14 cellular contexts compared by ENCODE assay signal in genomic region chr12:93156091-93156490, GRCh38.
A peak's percentile ranks its signal among the peaks of the same experiment; 100 is the strongest.
DNase-seq lines count a peak whose midpoint lies in the region; ATAC-seq and TF ChIP-seq lines count a peak whose summit lies in the region.
"Had no signal": no experiment of that assay in that cellular context is flagged by ENCODE, and none has a peak within 500 bp of the region (broad histone marks: within the 10 kb centered on the region; RNA-seq: fewer than 3 reads in every experiment).

No MANE protein-coding gene starts in this region.

- H3K4me3 Mint-ChIP-seq in brain, result peak overlapping the region in 2 of 5 experiments; percentile 8 to 58
- H3K4me3 Mint-ChIP-seq: activated CD4-positive, alpha-beta T cell treated with anti-CD3 and anti-CD28 coated beads for 36 hours; T-helper 17 cell had no signal

- peaks cover 10 to 27% (median 18%) of the 10 kb centered on the region in 5 experiments for H3K9me3 Mint-ChIP-seq in brain

- peaks cover 11% of the 10 kb centered on the region for H3K4me1 Mint-ChIP-seq in brain
- H3K4me1 Mint-ChIP-seq: T-helper 17 cell had no signal

- no peak for TF ChIP-seq CTCF in brain (conservative IDR thresholded peaks at IDR 0.05)

- peaks cover 4% of the 10 kb centered on the region for H3K36me3 Mint-ChIP-seq in brain

- peak overlapping the region; percentile 14 to 80 (median 70) for H3K27ac Mint-ChIP-seq in brain
- H3K27ac Mint-ChIP-seq: activated CD4-positive, alpha-beta T cell treated with anti-CD3 and anti-CD28 coated beads for 36 hours; T-helper 17 cell had no signal

- ATAC-seq in HG02840 (IDR thresholded peaks at IDR 0.05; ENCODE audit: low FRiP score, unreplicated experiment) (no peak), HG02970 (IDR thresholded peaks at IDR 0.05; ENCODE audit: low FRiP score, unreplicated experiment) (no peak)
- ATAC-seq: activated CD4-positive, alpha-beta T cell treated with anti-CD3 and anti-CD28 coated beads for 36 hours; T-helper 17 cell had no signal

- no peaks in the 10 kb centered on the region for H3K27me3 Mint-ChIP-seq in brain

- DNase-seq in COR-L47 (lab: John Stamatoyannopoulos, UW) (peak; percentile 87), NCI-H2029 treated with DMSO at 0.1 percent for 48 hours (lab: John Stamatoyannopoulos, UW) (peak; percentile 88), middle frontal gyrus (ENCODE audit: extremely low spot score, low spot score) (peak; percentile 22), retina (no peak)
- DNase-seq in activated naive CD4-positive, alpha-beta T cell treated with Interleukin-2 at 50 U/mL for 16 hours, result no peak
- DNase-seq: activated CD4-positive, alpha-beta T cell treated with anti-CD3 and anti-CD28 coated beads for 36 hours; activated T-cell treated with anti-CD3 and anti-CD28 coated beads, Interleukin-2, amount 50 U/mL, for 48 hours; AML-193; NCI-H524; RPMI8226; T-helper 17 cell had no signal

Comparison
In these comparisons a context has a peak if more than half of its experiments do, and no peak if none do; other contexts are left out.
1. DNase-seq: peak in COR-L47 (single experiment), NCI-H2029 treated with DMSO at 0.1 percent for 48 hours (single experiment) and middle frontal gyrus (single experiment); none in retina (single experiment) and activated naive CD4-positive, alpha-beta T cell treated with Interleukin-2 at 50 U/mL for 16 hours (single experiment).